In genomic region chr12:119088917-119089667, GRCh38 we compare ENCODE assay signal across 1 cellular context.
TF ChIP-seq lines count a peak whose summit lies in the region.

No MANE protein-coding gene starts in this region.

TF ChIP-seq in H1, 55 proteins besides CTCF, POLR2A, EP300 and RAD21 (continued from another document):
- TF ChIP-seq EGR1 (IDR thresholded peaks at IDR 0.05; ENCODE audit: borderline replicate concordance, low read depth, low read length) (0 out of 2 replicates have a peak, but pooled peaks have one; percentile 4), TCF12 (IDR thresholded peaks at IDR 0.05; ENCODE audit: low read depth, low read length) (peak; percentile 99), SP2 (IDR thresholded peaks at IDR 0.05; ENCODE audit: low read length) (no peak), KDM4A (IDR thresholded peaks at IDR 0.05; ENCODE audit: low read depth, low read length, severe bottlenecking) (no peak), POU5F1 (IDR thresholded peaks at IDR 0.05; ENCODE audit: low read depth, low read length) (peak; percentile 56; the same call in 1 of the 2 replicates), CTBP2 (IDR thresholded peaks at IDR 0.05; ENCODE audit: borderline replicate concordance, insufficient read depth, insufficient read length, low read length) (peak; percentile 12)
- TF ChIP-seq, protein P1, sequence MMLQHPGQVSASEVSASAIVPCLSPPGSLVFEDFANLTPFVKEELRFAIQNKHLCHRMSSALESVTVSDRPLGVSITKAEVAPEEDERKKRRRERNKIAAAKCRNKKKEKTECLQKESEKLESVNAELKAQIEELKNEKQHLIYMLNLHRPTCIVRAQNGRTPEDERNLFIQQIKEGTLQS (IDR thresholded peaks at IDR 0.05; ENCODE audit: insufficient read depth, low read depth, low read length): no peak
